In genomic region chr15:85125056-85125661, GRCh38 we compare ENCODE assay signal across 1 cellular context.
TF ChIP-seq lines count a peak whose summit lies in the region.

No MANE protein-coding gene starts in this region.

TF ChIP-seq in GM23338, 12 proteins besides CTCF, POLR2A, EP300 and RAD21 (continued from another document):
- no peak for TF ChIP-seq ZNF462 (CRISPR knock-in tag; IDR thresholded peaks at IDR 0.05)
- TF ChIP-seq STAT1 (IDR thresholded peaks at IDR 0.05; ENCODE audit: unreplicated experiment) = no peak
